Comparison of ENCODE assay signal across 25 cellular contexts in the genomic region with DNA sequence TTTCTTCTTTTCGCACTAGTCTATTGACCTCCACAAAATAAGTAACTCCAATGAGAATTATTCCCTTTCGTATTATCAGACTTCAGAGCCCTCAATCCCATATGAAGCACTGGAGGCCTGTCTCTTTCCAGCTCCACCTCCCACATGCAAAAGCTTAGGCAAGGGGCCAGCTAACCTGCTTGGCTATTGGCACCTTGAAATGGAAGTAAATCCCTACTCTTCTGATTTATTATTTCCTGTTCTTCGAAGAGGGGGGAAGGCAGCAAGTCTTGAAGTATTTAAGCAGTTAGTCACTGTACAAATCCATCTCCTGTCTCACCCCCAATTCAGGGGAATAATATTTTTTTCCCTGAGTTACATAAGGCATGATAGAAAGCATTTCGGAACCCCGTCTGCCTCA.
"Had no signal": no experiment of that assay in that cellular context is flagged by ENCODE, and none has a peak within 500 bp of the region (broad histone marks: within the 10 kb centered on the region; RNA-seq: fewer than 3 reads in every experiment).

No MANE protein-coding gene starts in this region.

- H3K9me3 Mint-ChIP-seq: effector memory CD8-positive, alpha-beta T cell; stimulated activated naive CD8-positive, alpha-beta T cell treated with anti-CD3 and anti-CD28 coated beads, Interleukin-15, Interleukin-2, amounts not matched to agents 100 ng/mL and 50 ng/mL, for 24 hours had no signal

- H3K4me3 ChIP-seq: esophagus squamous epithelium, lower lobe of right lung, pancreas, right lobe of liver, suprapubic skin, transverse colon, upper lobe of right lung, vagina had no signal

- DNase-seq: cortex of kidney; effector memory CD8-positive, alpha-beta T cell; erythroblast; esophagus squamous epithelium; hypothalamus; immature natural killer cell; islet precursor cell; kidney glomerular epithelial cell; left ventricle myocardium superior; lower lobe of right lung; natural killer cell; occipital lobe; pancreas; right lobe of liver; small intestine; stimulated activated CD4-positive, alpha-beta T cell treated with anti-CD3 and anti-CD28 coated beads, Interleukin-15, amount 100 ng/mL, for 24 hours; stimulated activated CD4-positive, alpha-beta T cell treated with anti-CD3 and anti-CD28 coated beads, Interleukin-2, amount 100 ng/mL, for 48 hours; stimulated activated naive B cell treated with anti-CD40 and anti-IgM and Interleukin-4, amounts not matched to agents 10 μg/mL and 1 μg/mL and 100 μg/mL, for 72 hours; transverse colon; upper lobe of right lung had no signal

- H3K27ac Mint-ChIP-seq: effector memory CD8-positive, alpha-beta T cell; immature natural killer cell; natural killer cell; stimulated activated naive B cell treated with anti-CD40 and anti-IgM and Interleukin-4, amounts not matched to agents 10 μg/mL and 1 μg/mL and 100 μg/mL, for 72 hours; stimulated activated naive CD8-positive, alpha-beta T cell treated with anti-CD3 and anti-CD28 coated beads, Interleukin-15, Interleukin-2, amounts not matched to agents 100 ng/mL and 50 ng/mL, for 24 hours had no signal

- H3K4me3 Mint-ChIP-seq: effector memory CD8-positive, alpha-beta T cell; immature natural killer cell; natural killer cell; stimulated activated naive B cell treated with anti-CD40 and anti-IgM and Interleukin-4, amounts not matched to agents 10 μg/mL and 1 μg/mL and 100 μg/mL, for 72 hours; stimulated activated naive CD8-positive, alpha-beta T cell treated with anti-CD3 and anti-CD28 coated beads, Interleukin-15, Interleukin-2, amounts not matched to agents 100 ng/mL and 50 ng/mL, for 24 hours had no signal

- H3K36me3 ChIP-seq: esophagus squamous epithelium, lower lobe of right lung, pancreas, right lobe of liver, suprapubic skin, transverse colon, upper lobe of right lung, vagina had no signal

- H3K4me1 ChIP-seq: lower lobe of right lung, pancreas, right lobe of liver, transverse colon, upper lobe of right lung, vagina had no signal

- H3K4me1 Mint-ChIP-seq: immature natural killer cell; natural killer cell; stimulated activated naive B cell treated with anti-CD40 and anti-IgM and Interleukin-4, amounts not matched to agents 10 μg/mL and 1 μg/mL and 100 μg/mL, for 72 hours had no signal

- H3K36me3 Mint-ChIP-seq: immature natural killer cell; natural killer cell; stimulated activated naive B cell treated with anti-CD40 and anti-IgM and Interleukin-4, amounts not matched to agents 10 μg/mL and 1 μg/mL and 100 μg/mL, for 72 hours had no signal

- H3K9me3 ChIP-seq: esophagus squamous epithelium, lower lobe of right lung, pancreas, right lobe of liver, suprapubic skin, transverse colon, upper lobe of right lung, vagina had no signal

- H3K27me3 ChIP-seq: right lobe of liver, suprapubic skin, transverse colon, upper lobe of right lung, vagina had no signal

- H3K27me3 Mint-ChIP-seq: effector memory CD8-positive, alpha-beta T cell had no signal

- FAIRE-seq: endometrium, frontal cortex, pancreas, small intestine had no signal
